ENCODE assay signal across 1 cellular context in the genomic region with DNA sequence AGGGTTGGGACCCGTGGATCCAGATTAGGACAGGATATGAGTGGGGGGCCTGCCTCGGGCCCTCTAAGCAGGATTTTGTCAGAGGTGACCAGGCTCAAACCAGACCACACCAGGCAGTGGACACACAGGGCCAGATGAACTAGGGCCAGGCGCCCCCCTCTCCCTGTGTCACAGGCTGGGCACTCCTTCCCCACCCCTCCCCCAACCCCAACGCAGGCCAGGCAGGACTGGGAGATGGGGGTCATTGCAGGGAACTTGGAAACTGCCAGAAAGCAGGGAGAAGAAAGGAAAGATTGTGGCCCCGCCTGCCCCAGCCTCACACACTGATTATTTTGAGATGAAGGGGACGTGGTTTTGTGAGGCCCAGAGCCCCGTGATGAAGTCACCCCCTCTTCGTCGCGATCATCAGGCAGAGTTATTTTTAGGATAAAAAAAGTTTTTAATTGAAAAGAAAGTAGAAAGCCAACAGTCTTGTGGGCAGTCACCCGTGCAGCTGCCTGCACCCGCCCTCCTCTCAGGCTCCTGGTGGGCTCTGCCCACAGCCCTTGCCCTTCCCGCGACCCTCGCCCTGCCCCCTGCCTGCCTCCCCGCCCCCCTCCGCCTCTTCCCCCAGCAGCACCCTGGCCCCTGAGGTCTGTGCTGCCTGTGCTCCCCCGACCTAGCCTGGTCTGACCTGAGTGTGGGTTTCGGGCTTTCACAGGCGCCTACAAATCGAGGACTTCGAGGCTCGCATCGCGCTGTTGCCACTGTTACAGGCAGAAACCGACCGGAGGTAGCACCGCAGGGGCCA.
TF ChIP-seq lines count a peak whose summit lies in the region.

No MANE protein-coding gene starts in this region.

TF ChIP-seq in K562, 482 proteins besides CTCF, POLR2A, EP300 and RAD21:
- peak; percentile 43; the same call in 1 of the 2 replicates for TF ChIP-seq POLR2G (IDR thresholded peaks at IDR 0.05; ENCODE audit: low read depth, low read length)
- TF ChIP-seq, protein P1, sequence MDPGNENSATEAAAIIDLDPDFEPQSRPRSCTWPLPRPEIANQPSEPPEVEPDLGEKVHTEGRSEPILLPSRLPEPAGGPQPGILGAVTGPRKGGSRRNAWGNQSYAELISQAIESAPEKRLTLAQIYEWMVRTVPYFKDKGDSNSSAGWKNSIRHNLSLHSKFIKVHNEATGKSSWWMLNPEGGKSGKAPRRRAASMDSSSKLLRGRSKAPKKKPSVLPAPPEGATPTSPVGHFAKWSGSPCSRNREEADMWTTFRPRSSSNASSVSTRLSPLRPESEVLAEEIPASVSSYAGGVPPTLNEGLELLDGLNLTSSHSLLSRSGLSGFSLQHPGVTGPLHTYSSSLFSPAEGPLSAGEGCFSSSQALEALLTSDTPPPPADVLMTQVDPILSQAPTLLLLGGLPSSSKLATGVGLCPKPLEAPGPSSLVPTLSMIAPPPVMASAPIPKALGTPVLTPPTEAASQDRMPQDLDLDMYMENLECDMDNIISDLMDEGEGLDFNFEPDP (CRISPR knock-in tag; IDR thresholded peaks at IDR 0.05), result no peak
